Comparison of ENCODE assay signal across 12 cellular contexts in the genomic region with DNA sequence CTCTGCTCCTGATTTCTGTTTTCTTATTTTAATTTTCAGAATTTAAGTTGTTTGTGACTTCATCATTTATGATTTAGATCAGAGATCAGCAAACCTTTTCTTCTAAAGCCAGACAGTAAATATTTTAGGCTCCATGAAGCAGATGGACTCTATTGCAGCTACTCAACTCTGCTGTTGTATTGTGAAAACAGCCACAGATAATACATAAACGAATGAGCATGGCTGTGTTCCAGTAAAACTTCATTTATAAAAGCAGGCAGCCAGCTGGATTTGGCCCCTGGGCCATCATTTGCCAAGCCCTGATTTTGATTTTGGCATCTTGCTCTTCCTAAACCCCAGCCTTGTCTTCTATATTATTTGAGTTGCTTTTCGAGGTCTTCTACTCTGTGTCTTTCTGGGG.
"Had no signal": no experiment of that assay in that cellular context is flagged by ENCODE, and none has a peak within 500 bp of the region (broad histone marks: within the 10 kb centered on the region; RNA-seq: fewer than 3 reads in every experiment).

No MANE protein-coding gene starts in this region.

- H3K4me3 Mint-ChIP-seq: activated naive CD8-positive, alpha-beta T cell treated with anti-CD3 and anti-CD28 coated beads for 36 hours; mesothelial cell of epicardium; natural killer cell treated with Interleukin-12 subunit alpha and Interleukin-12 subunit beta and Interleukin-15 and Interleukin-18, amount 100 ng/mL, for 72 hours; T-cell had no signal

- H3K4me3 ChIP-seq: esophagus squamous epithelium, thyroid gland had no signal

- H3K4me1 Mint-ChIP-seq: activated naive CD8-positive, alpha-beta T cell treated with anti-CD3 and anti-CD28 coated beads for 36 hours had no signal

- ATAC-seq: natural killer cell treated with Interleukin-12 subunit alpha and Interleukin-12 subunit beta and Interleukin-15 and Interleukin-18, amount 100 ng/mL, for 72 hours; T-cell had no signal

- H3K9me3 Mint-ChIP-seq: activated naive CD8-positive, alpha-beta T cell treated with anti-CD3 and anti-CD28 coated beads for 36 hours; mesothelial cell of epicardium; natural killer cell treated with Interleukin-12 subunit alpha and Interleukin-12 subunit beta and Interleukin-15 and Interleukin-18, amount 100 ng/mL, for 72 hours; T-cell had no signal

- H3K27me3 Mint-ChIP-seq: activated naive CD8-positive, alpha-beta T cell treated with anti-CD3 and anti-CD28 coated beads for 36 hours; natural killer cell treated with Interleukin-12 subunit alpha and Interleukin-12 subunit beta and Interleukin-15 and Interleukin-18, amount 100 ng/mL, for 72 hours; T-cell had no signal

- H3K27ac Mint-ChIP-seq: activated naive CD8-positive, alpha-beta T cell treated with anti-CD3 and anti-CD28 coated beads for 36 hours; mesothelial cell of epicardium; natural killer cell treated with Interleukin-12 subunit alpha and Interleukin-12 subunit beta and Interleukin-15 and Interleukin-18, amount 100 ng/mL, for 72 hours had no signal

- DNase-seq: activated CD4-positive, alpha-beta T cell treated with anti-CD3 and anti-CD28 coated beads, Interleukin-2, amount 50 U/mL, for 1 hour; activated CD8-positive, alpha-beta memory T cell treated with anti-CD3 and anti-CD28 coated beads, Interleukin-2, amount 50 U/mL, for 4 hours; activated naive CD8-positive, alpha-beta T cell treated with anti-CD3 and anti-CD28 coated beads for 36 hours; amniotic stem cell; dermis blood vessel endothelial cell; effector memory CD4-positive, alpha-beta T cell; esophagus squamous epithelium; stimulated activated naive CD4-positive, alpha-beta T cell; T-cell; thyroid gland had no signal
